ENCODE assay signal across 8 cellular contexts in genomic region chr5:171207256-171207866, GRCh38.
DNase-seq lines count a peak whose midpoint lies in the region; ATAC-seq, FAIRE-seq and TF ChIP-seq lines count a peak whose summit lies in the region.

No MANE protein-coding gene starts in this region.

- DNase-seq in stimulated activated CD4-positive, alpha-beta T cell treated with anti-CD3 and anti-CD28 coated beads, Interleukin-2, amount 100 ng/mL, for 48 hours: peak; percentile 5 to 7
- DNase-seq in stimulated activated CD4-positive, alpha-beta T cell treated with anti-CD3 and anti-CD28 coated beads, Interleukin-4, amount 100 ng/mL, for 1 hour: no peak
- DNase-seq in LNCaP clone FGC (ENCODE audit: low read depth): no peak
- peak; percentile 6 for DNase-seq in germinal center (ENCODE audit: low spot score)
- DNase-seq in spleen: no peak

- H3K9me3 ChIP-seq in spleen: no peaks in the 10 kb centered on the region

- ATAC-seq in HG02571 (IDR thresholded peaks at IDR 0.05; ENCODE audit: unreplicated experiment): no peak
- ATAC-seq in HG03159 (IDR thresholded peaks at IDR 0.05; ENCODE audit: unreplicated experiment): no peak

- TF ChIP-seq CTCF in LNCaP clone FGC (IDR thresholded peaks at IDR 0.05; ENCODE audit: control insufficient read depth, extremely low read depth, insufficient read depth): peak; percentile 57
- TF ChIP-seq CTCF in spleen (IDR thresholded peaks at IDR 0.05 in 8 of 11, conservative IDR thresholded peaks at IDR 0.05 in 3 of 11): peak; percentile 16 to 69 (median 52)

- TF ChIP-seq POLR2A in spleen (IDR thresholded peaks at IDR 0.05): no peak

- H3K4me1 ChIP-seq in spleen: no peaks in the 10 kb centered on the region

- H3K27ac ChIP-seq in spleen: no peak overlapping the region

- 15 to 30% (median 18%) methylated on average over 6 of the region's 6 CpGs for WGBS in spleen, 5 donors

- H3K27me3 ChIP-seq in spleen (replicated peaks in 1 of 7): no peaks in the 10 kb centered on the region

- intact Hi-C loops in spleen (cut with DNase I; ENCODE audit: low total_unique reads): loop anchor here (5.0 kb wide), 1 partner anchor 135 kb away; no protein-coding TSS in a partner anchor

- H3K4me3 ChIP-seq in LNCaP clone FGC (ENCODE audit: low read depth, low read length) (no peak overlapping the region), spleen (no peak overlapping the region)

- H3K36me3 ChIP-seq in spleen: no peaks in the 10 kb centered on the region

- FAIRE-seq in TTC549 (lab: Jason Lieb, UNC): peak; percentile 89

Comparison
In these comparisons a context has a peak if more than half of its experiments do, and no peak if none do; other contexts are left out.
1. DNase-seq: peak in stimulated activated CD4-positive, alpha-beta T cell treated with anti-CD3 and anti-CD28 coated beads, Interleukin-2, amount 100 ng/mL, for 48 hours (2 of 2) and germinal center (single experiment); none in stimulated activated CD4-positive, alpha-beta T cell treated with anti-CD3 and anti-CD28 coated beads, Interleukin-4, amount 100 ng/mL, for 1 hour (single experiment), LNCaP clone FGC (single experiment) and spleen (single experiment).